9 cellular contexts compared by ENCODE assay signal in genomic region chr1:1040004-1040991, GRCh38. TPM values are rescaled to one million over a fixed set of nuclear protein-coding genes. Genes with fewer than 3 reads are reported as not detected.
DNase-seq lines count a peak whose midpoint lies in the region; ATAC-seq and TF ChIP-seq lines count a peak whose summit lies in the region.
"Had no signal": no experiment of that assay in that cellular context is flagged by ENCODE, and none has a peak within 500 bp of the region (broad histone marks: within the 10 kb centered on the region; RNA-seq: fewer than 3 reads in every experiment).

No MANE protein-coding gene starts in this region.

- H3K36me3 Mint-ChIP-seq in CD4-positive, alpha-beta memory T cell = no peaks in the 10 kb centered on the region

- peak overlapping the region; percentile 35 for H3K4me2 ChIP-seq in neural cell (ENCODE audit: low read length)
- H3K4me2 ChIP-seq: PC-9 had no signal

- no peaks in the 10 kb centered on the region for H3F3A ChIP-seq in neural cell (ENCODE audit: insufficient read depth, low read length, poor library complexity, severe bottlenecking)

- peaks cover 17% of the 10 kb centered on the region for H3K4me1 ChIP-seq in CD4-positive, alpha-beta memory T cell (ENCODE audit: insufficient read depth, low read length)

- peaks cover 5 to 17% (median 11%) of the 10 kb centered on the region in 4 donors for H3K4me1 Mint-ChIP-seq in CD4-positive, alpha-beta memory T cell
- H3K4me1 Mint-ChIP-seq in stimulated activated naive CD8-positive, alpha-beta T cell treated with anti-CD3 and anti-CD28 coated beads, Interleukin-15, amount 100 ng/mL, for 72 hours = peaks cover 48% of the 10 kb centered on the region

- no peaks in the 10 kb centered on the region for H4K20me1 ChIP-seq in neural cell (ENCODE audit: insufficient read depth)

- H3K27me3 Mint-ChIP-seq in CD4-positive, alpha-beta memory T cell = peaks cover 10 to 12% of the 10 kb centered on the region in 2 donors
- peaks cover 32% of the 10 kb centered on the region for H3K27me3 Mint-ChIP-seq in stimulated activated naive CD8-positive, alpha-beta T cell treated with anti-CD3 and anti-CD28 coated beads, Interleukin-15, amount 100 ng/mL, for 72 hours

- H3K36me3 ChIP-seq in CD4-positive, alpha-beta memory T cell (ENCODE audit: insufficient read depth, low read length) = no peaks in the 10 kb centered on the region
- H3K36me3 ChIP-seq in H7 (replicated peaks; ENCODE audit: control insufficient read depth, insufficient read depth, low read length) (peaks cover 4% of the 10 kb centered on the region), neural cell (ENCODE audit: insufficient read depth, low read length) (no peaks in the 10 kb centered on the region)

- peaks cover 7% of the 10 kb centered on the region for H3K27me3 ChIP-seq in CD4-positive, alpha-beta memory T cell (ENCODE audit: insufficient read depth, low read length)
- H3K27me3 ChIP-seq in H7 (ENCODE audit: control insufficient read depth, insufficient read depth, low read length) = peaks cover 28% of the 10 kb centered on the region
- no peaks in the 10 kb centered on the region for H3K27me3 ChIP-seq in neural cell (ENCODE audit: insufficient read depth, low read depth, low read length)

- peak overlapping the region in 1 of 2 donors; percentile 70 for H3K4me3 ChIP-seq in CD4-positive, alpha-beta memory T cell (ENCODE audit: low read length in 2 of 2)
- H3K4me3 ChIP-seq in H7 (ENCODE audit: insufficient read depth, low read depth, low read length) (peak overlapping the region; percentile 37), neural cell (ENCODE audit: low read length) (peak overlapping the region; percentile 66)
- H3K4me3 ChIP-seq: PC-9 had no signal

- H3K79me2 ChIP-seq in neural cell (replicated peaks; ENCODE audit: insufficient read depth, low read length) = no peaks in the 10 kb centered on the region

- peak; percentile 76 to 86 (median 80) for DNase-seq in CD4-positive, alpha-beta memory T cell
- DNase-seq in H7 (peak; percentile 100), NOMO-1 treated with DMSO at 0.1 percent for 48 hours (lab: John Stamatoyannopoulos, UW; ENCODE audit: unreplicated experiment) (peak; percentile 43), fibroblast of gingiva (ENCODE audit: low read depth) (peak; percentile 72), NCI-H1092 (lab: John Stamatoyannopoulos, UW) (no peak)
- peak; percentile 54 to 71 for DNase-seq in activated T-helper 1 cell treated with anti-CD3 and anti-CD28 coated beads, Interleukin-2, amount 50 U/mL, for 16 hours (ENCODE audit: low read depth in 1 of 2, low spot score in 1 of 2)
- peak; percentile 83 to 88 for DNase-seq in stimulated activated naive CD8-positive, alpha-beta T cell treated with anti-CD3 and anti-CD28 coated beads, Interleukin-15, amount 100 ng/mL, for 72 hours

- peak overlapping the region; percentile 56 for H3K9ac ChIP-seq in neural cell (ENCODE audit: low read length)

- H3K27ac ChIP-seq in CD4-positive, alpha-beta memory T cell (ENCODE audit: low read depth, low read length) = no peak overlapping the region
- H3K27ac ChIP-seq in neural cell (ENCODE audit: low read length) = no peak overlapping the region
- H3K27ac ChIP-seq: PC-9 had no signal

- peak overlapping the region in 2 of 7 donors; percentile 58 to 69 for H3K27ac Mint-ChIP-seq in CD4-positive, alpha-beta memory T cell
- H3K27ac Mint-ChIP-seq in stimulated activated naive CD8-positive, alpha-beta T cell treated with anti-CD3 and anti-CD28 coated beads, Interleukin-15, amount 100 ng/mL, for 72 hours = peak overlapping the region in 1 of 2 donors; percentile 97

- H2AFZ ChIP-seq in neural cell (ENCODE audit: low read depth, low read length) = no peak overlapping the region
- H2AFZ ChIP-seq: PC-9 had no signal

- H3K9me2 ChIP-seq in neural cell (ENCODE audit: insufficient read depth, low read length) = no peaks in the 10 kb centered on the region

- intact Hi-C loops in CD4-positive, alpha-beta memory T cell (cut with micrococcal nuclease) = loop anchor here (5.0 kb wide), 1 partner anchor 77 kb away; the partner anchor contains the start of gene C1orf159

- H3K9me3 Mint-ChIP-seq in CD4-positive, alpha-beta memory T cell = peaks cover 0 to 4% (median 1%) of the 10 kb centered on the region in 8 donors
- peaks cover 0 to 6% of the 10 kb centered on the region in 2 donors for H3K9me3 Mint-ChIP-seq in stimulated activated naive CD8-positive, alpha-beta T cell treated with anti-CD3 and anti-CD28 coated beads, Interleukin-15, amount 100 ng/mL, for 72 hours

- H3K4me3 Mint-ChIP-seq in CD4-positive, alpha-beta memory T cell = peak overlapping the region; percentile 59 to 83 (median 67)
- H3K4me3 Mint-ChIP-seq in stimulated activated naive CD8-positive, alpha-beta T cell treated with anti-CD3 and anti-CD28 coated beads, Interleukin-15, amount 100 ng/mL, for 72 hours = peak overlapping the region; percentile 72 to 82

- no peak for TF ChIP-seq EP300 in neural cell (conservative IDR thresholded peaks at IDR 0.05; ENCODE audit: poor library complexity, severe bottlenecking)

- TF ChIP-seq RAD21 in neural cell (conservative IDR thresholded peaks at IDR 0.05) = peak; percentile 15

- CTCF ChIA-PET in CD4-positive, alpha-beta memory T cell (lab: Charles Lee; ENCODE audit: partially characterized antibody) = interaction anchor here (1.1 to 1.5 kb wide), 5 partner anchors 9 to 55 kb away, joined by 3 to 5 read pairs (median 3); partner anchors contain the start of gene ISG15

- TF ChIP-seq CTCF in neural cell (IDR thresholded peaks at IDR 0.05; ENCODE audit: poor library complexity, severe bottlenecking) = peak; percentile 44

- no peaks in the 10 kb centered on the region for H3K9me3 ChIP-seq in CD4-positive, alpha-beta memory T cell (ENCODE audit: control insufficient read depth in 1 of 2, low read length in 2 of 2)
- H3K9me3 ChIP-seq in neural cell (ENCODE audit: low read length) = no peaks in the 10 kb centered on the region

- POLR2A ChIA-PET in CD4-positive, alpha-beta memory T cell (lab: Charles Lee; ENCODE audit: partially characterized antibody) = interaction anchor here (1.0 to 2.1 kb wide), 4 partner anchors 27 to 335 kb away, joined by 3 to 10 read pairs (median 3); partner anchors contain the start of genes AURKAIP1 and ISG15

- peak; percentile 88 for ATAC-seq in stimulated activated naive CD8-positive, alpha-beta T cell treated with anti-CD3 and anti-CD28 coated beads, Interleukin-15, amount 100 ng/mL, for 72 hours

TF ChIP-seq in neural cell, 6 proteins besides CTCF, POLR2A, EP300 and RAD21:
- TF ChIP-seq SMC3 (conservative IDR thresholded peaks at IDR 0.05; ENCODE audit: poor library complexity) = peak; percentile 27
- no peak for TF ChIP-seq TAF1 (IDR thresholded peaks at IDR 0.05; ENCODE audit: low read depth)
- TF ChIP-seq POLR2AphosphoS5 (IDR thresholded peaks at IDR 0.05) = peak; percentile 22
- TF ChIP-seq REST (IDR thresholded peaks at IDR 0.05; ENCODE audit: borderline replicate concordance) = no peak
- no peak for TF ChIP-seq EZH2 (IDR thresholded peaks at IDR 0.05; ENCODE audit: borderline replicate concordance, insufficient read depth, low read length, poor library complexity, severe bottlenecking)
- no peak for TF ChIP-seq MXI1 (conservative IDR thresholded peaks at IDR 0.05; ENCODE audit: poor library complexity, severe bottlenecking)

RNA-seq across cellular contexts. Expression of gene AGRN, which starts 20.4 kb away (rescaled TPM):
- 1 to 10 TPM; 1.2 to 1.4 TPM for total RNA-seq in CD4-positive, alpha-beta memory T cell
- not detected for polyA plus RNA-seq in CD4-positive, alpha-beta memory T cell
- total RNA-seq in H7 (2014; rRNA removed; shearing (Covaris generic)) = 126 and 130 TPM in 2 replicates
- 104 and 106 TPM in 2 replicates for polyA plus RNA-seq in neural cell
- 131 and 169 TPM in 2 replicates for polyA minus RNA-seq in neural cell

RNA-seq across cellular contexts. Expression of gene ISG15, which starts 27.0 kb away (rescaled TPM):
- total RNA-seq in CD4-positive, alpha-beta memory T cell = 10 to 100 TPM; 31.6 to 33.2 TPM
- 100 to 1,000 TPM; 212 to 309 TPM for polyA plus RNA-seq in CD4-positive, alpha-beta memory T cell
- 110 and 124 TPM in 2 replicates for total RNA-seq in H7 (2014; rRNA removed; shearing (Covaris generic))
- polyA plus RNA-seq in neural cell = 3.0 and 8.0 TPM in 2 replicates
- polyA minus RNA-seq in neural cell = 1.9 and 4.9 TPM in 2 replicates

RNA-seq across cellular contexts. Expression of gene RNF223, which starts 33.8 kb away (rescaled TPM):
- not detected for total RNA-seq in CD4-positive, alpha-beta memory T cell
- polyA plus RNA-seq in CD4-positive, alpha-beta memory T cell = not detected
- total RNA-seq in H7 (2014; rRNA removed; shearing (Covaris generic)) = not detected in 2 replicates
- not detected in 2 replicates for polyA plus RNA-seq in neural cell
- polyA minus RNA-seq in neural cell = not detected in 2 replicates

RNA-seq across cellular contexts. Expression of gene HES4, which starts 40.4 kb away (rescaled TPM):
- total RNA-seq in CD4-positive, alpha-beta memory T cell = not detected
- polyA plus RNA-seq in CD4-positive, alpha-beta memory T cell = under 1 TPM in 1 of 2 donors, not detected in 1; 0.36 TPM
- total RNA-seq in H7 (2014; rRNA removed; shearing (Covaris generic)) = 11.3 and 17.5 TPM in 2 replicates
- 196 and 204 TPM in 2 replicates for polyA plus RNA-seq in neural cell
- 24.3 and 24.4 TPM in 2 replicates for polyA minus RNA-seq in neural cell

RNA-seq across cellular contexts. Expression of gene PERM1, which starts 58.4 kb away (rescaled TPM):
- not detected for total RNA-seq in CD4-positive, alpha-beta memory T cell
- polyA plus RNA-seq in CD4-positive, alpha-beta memory T cell = under 1 TPM in 1 of 2 donors, not detected in 1; 0.16 TPM
- not detected in 2 replicates for total RNA-seq in H7 (2014; rRNA removed; shearing (Covaris generic))
- polyA plus RNA-seq in neural cell = not detected in 2 replicates
- not detected in 2 replicates for polyA minus RNA-seq in neural cell

Comparison
In these comparisons a context has a peak if more than half of its experiments do, and no peak if none do; other contexts are left out.
1. RNA of gene AGRN, which starts 20.4 kb away (total RNA-seq): 126 to 130 TPM in H7; 1.2 to 1.4 TPM in CD4-positive, alpha-beta memory T cell; every median in the first group is over 10 times any median in the second.